Comparison of ENCODE assay signal across 19 cellular contexts in genomic region chr7:29270579-29270978, GRCh38.
DNase-seq lines count a peak whose midpoint lies in the region; ATAC-seq and TF ChIP-seq lines count a peak whose summit lies in the region.
"Had no signal": no experiment of that assay in that cellular context is flagged by ENCODE, and none has a peak within 500 bp of the region (broad histone marks: within the 10 kb centered on the region; RNA-seq: fewer than 3 reads in every experiment).

No MANE protein-coding gene starts in this region.

- peaks cover 4% of the 10 kb centered on the region for H3K9me3 Mint-ChIP-seq in progenitor cell of endocrine pancreas (ENCODE audit: low read depth)
- H3K9me3 Mint-ChIP-seq in WTC11 = peaks cover 14% of the 10 kb centered on the region

- no peaks in the 10 kb centered on the region for H3K27me3 ChIP-seq in WERI-Rb-1 (ENCODE audit: insufficient read depth, low read depth, severe bottlenecking)
- H3K27me3 ChIP-seq: transverse colon had no signal

- no peak for ATAC-seq in WTC11

- no peak overlapping the region for H3K4me3 ChIP-seq in WERI-Rb-1 (ENCODE audit: low read depth, low read length)
- H3K4me3 ChIP-seq: GM23338, transverse colon had no signal

- no peaks in the 10 kb centered on the region for H3K27me3 Mint-ChIP-seq in progenitor cell of endocrine pancreas
- no peaks in the 10 kb centered on the region for H3K27me3 Mint-ChIP-seq in WTC11 (ENCODE audit: low read depth)
- H3K27me3 Mint-ChIP-seq: CD4-positive, alpha-beta memory T cell had no signal

- no peak for DNase-seq in WERI-Rb-1
- DNase-seq in iris pigment epithelial cell (ENCODE audit: low read depth) = peak; percentile 50
- DNase-seq in progenitor cell of endocrine pancreas (ENCODE audit: low spot score, unreplicated experiment) = no peak
- no peak for DNase-seq in WTC11 (ENCODE audit: low spot score)
- no peak for DNase-seq in EL
- no peak for DNase-seq in substantia nigra (lab: John Stamatoyannopoulos, UW)
- DNase-seq: activated gamma-delta T cell; CD4-positive, alpha-beta memory T cell; GDM1; KBM-7; NCI-H1694; NCI-H2171 treated with DMSO at 0.1 percent for 48 hours; NCI-H526 treated with DMSO at 0.1 percent for 48 hours; T-helper 9 cell; transverse colon had no signal

- peak overlapping the region; percentile 87 for H3K27ac ChIP-seq in KOPT-K1 (ENCODE audit: low read depth, low read length, poor library complexity, severe bottlenecking)
- peak overlapping the region; percentile 37 for H3K27ac ChIP-seq in WERI-Rb-1
- no peak overlapping the region for H3K27ac ChIP-seq in substantia nigra (ENCODE audit: low read depth, low read length, poor library complexity, severe bottlenecking)
- H3K27ac ChIP-seq: epithelial cell of prostate had no signal

- H3K4me1 Mint-ChIP-seq in progenitor cell of endocrine pancreas (ENCODE audit: low read depth) (peaks cover 31% of the 10 kb centered on the region), WTC11 (peaks cover 37% of the 10 kb centered on the region)

- H3K27ac Mint-ChIP-seq in progenitor cell of endocrine pancreas = peak overlapping the region; percentile 38
- no peak overlapping the region for H3K27ac Mint-ChIP-seq in WTC11
- H3K27ac Mint-ChIP-seq: activated CD4-positive, alpha-beta memory T cell treated with anti-CD3 and anti-CD28 coated beads, Interleukin-2, amount 10 ng/mL, durations not matched to agents 7 days and 5 days had no signal

- H3K36me3 ChIP-seq in KOPT-K1 (ENCODE audit: insufficient read depth, low read length) (no peaks in the 10 kb centered on the region), WERI-Rb-1 (no peaks in the 10 kb centered on the region)
- H3K36me3 ChIP-seq: transverse colon had no signal

- H3K9me3 ChIP-seq in KOPT-K1 (ENCODE audit: insufficient read depth, low read length, poor library complexity, severe bottlenecking) = no peaks in the 10 kb centered on the region
- H3K9me3 ChIP-seq in WERI-Rb-1 (ENCODE audit: severe bottlenecking) = no peaks in the 10 kb centered on the region
- H3K9me3 ChIP-seq: transverse colon had no signal

- POLR2A ChIA-PET in WTC11 (lab: Charles Lee) = no interaction called here

- CTCF ChIA-PET in WTC11 (lab: Charles Lee) = interaction anchor here (1.2 kb wide), 1 partner anchor 27 kb away, joined by 3 read pairs; no protein-coding TSS in a partner anchor

- peak overlapping the region; percentile 5 for H3K4me3 Mint-ChIP-seq in progenitor cell of endocrine pancreas (ENCODE audit: low read depth)
- H3K4me3 Mint-ChIP-seq in WTC11 = no peak overlapping the region
- H3K4me3 Mint-ChIP-seq: activated CD4-positive, alpha-beta memory T cell treated with anti-CD3 and anti-CD28 coated beads, Interleukin-2, amount 10 ng/mL, durations not matched to agents 7 days and 5 days; GM23338 had no signal

- H3K36me3 Mint-ChIP-seq in progenitor cell of endocrine pancreas (ENCODE audit: insufficient read depth) (no peaks in the 10 kb centered on the region), WTC11 (no peaks in the 10 kb centered on the region)
- H3K36me3 Mint-ChIP-seq: CD4-positive, alpha-beta memory T cell had no signal

- TF ChIP-seq CTCF in WERI-Rb-1 (IDR thresholded peaks at IDR 0.05; ENCODE audit: low read depth, low read length) (no peak), progenitor cell of endocrine pancreas (IDR thresholded peaks at IDR 0.05; ENCODE audit: unreplicated experiment) (no peak), WTC11 (IDR thresholded peaks at IDR 0.05) (no peak)

TF ChIP-seq in WTC11, 78 proteins besides CTCF, POLR2A, EP300 and RAD21:
- TF ChIP-seq MYBL2 (CRISPR knock-in tag; IDR thresholded peaks at IDR 0.05) (no peak), HMGA2 (CRISPR knock-in tag; IDR thresholded peaks at IDR 0.05) (no peak), JUN (CRISPR knock-in tag; IDR thresholded peaks at IDR 0.05) (no peak), NR1H2 (CRISPR knock-in tag; IDR thresholded peaks at IDR 0.05) (no peak), ZNF121 (CRISPR knock-in tag; IDR thresholded peaks at IDR 0.05) (no peak), TP53 (CRISPR knock-in tag; IDR thresholded peaks at IDR 0.05) (no peak), AR (CRISPR knock-in tag; IDR thresholded peaks at IDR 0.05) (no peak), OVOL2 (CRISPR knock-in tag; IDR thresholded peaks at IDR 0.05; ENCODE audit: borderline replicate concordance) (no peak), RELA (CRISPR knock-in tag; IDR thresholded peaks at IDR 0.05; ENCODE audit: borderline replicate concordance) (no peak), ELF4 (CRISPR knock-in tag; IDR thresholded peaks at IDR 0.05; ENCODE audit: low read depth) (no peak), USF2 (CRISPR knock-in tag; IDR thresholded peaks at IDR 0.05) (no peak), ZNF281 (CRISPR knock-in tag; IDR thresholded peaks at IDR 0.05) (no peak), RORB (CRISPR knock-in tag; IDR thresholded peaks at IDR 0.05) (no peak), ZNF416 (CRISPR knock-in tag; IDR thresholded peaks at IDR 0.05) (no peak), ZBTB21 (CRISPR knock-in tag; IDR thresholded peaks at IDR 0.05; ENCODE audit: borderline replicate concordance) (no peak)
TF ChIP-seq in WTC11: peak in this region for 0.
